Comparison of ENCODE assay signal across 9 cellular contexts in the genomic region with DNA sequence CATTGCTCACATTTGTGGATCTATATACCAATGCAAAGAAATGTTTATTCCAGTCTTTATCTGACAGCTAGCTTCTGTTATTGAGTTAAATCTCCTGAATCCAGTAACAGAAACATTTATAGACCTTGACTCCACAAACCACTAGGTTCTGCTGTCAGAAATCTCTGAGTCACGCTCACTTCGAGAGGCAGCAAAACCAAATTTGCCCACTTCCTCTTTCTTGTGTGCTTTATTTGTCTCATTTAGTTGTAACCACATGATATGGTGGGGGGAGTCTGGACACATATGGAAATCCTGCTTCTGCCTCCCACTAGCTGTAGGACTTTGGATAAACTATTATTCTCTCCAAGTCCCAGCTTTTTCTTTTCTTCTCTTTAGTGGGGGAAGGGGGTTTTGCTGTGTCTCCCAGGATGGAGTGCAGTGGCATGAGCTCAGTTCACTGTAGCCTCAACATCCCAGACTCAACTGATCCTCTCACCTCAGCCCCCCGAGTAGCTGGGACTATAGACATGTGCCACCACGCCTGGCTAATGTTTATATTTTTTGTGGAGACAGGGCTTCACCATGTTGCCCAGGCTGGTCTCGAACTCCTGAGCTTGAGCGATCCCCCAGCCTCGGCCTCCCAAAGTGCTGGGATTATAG. TPM values are rescaled to one million over a fixed set of nuclear protein-coding genes. Genes with fewer than 3 reads are reported as not detected.
DNase-seq lines count a peak whose midpoint lies in the region; ATAC-seq lines count a peak whose summit lies in the region.
"Had no signal": no experiment of that assay in that cellular context is flagged by ENCODE, and none has a peak within 500 bp of the region (broad histone marks: within the 10 kb centered on the region; RNA-seq: fewer than 3 reads in every experiment).

No MANE protein-coding gene starts in this region.

- no peak overlapping the region for H3K27ac Mint-ChIP-seq in T-helper 17 cell
- peak overlapping the region in 1 of 8 donors; percentile 8 for H3K27ac Mint-ChIP-seq in CD8-positive, alpha-beta memory T cell

- H3K27me3 Mint-ChIP-seq in T-helper 17 cell, result no peaks in the 10 kb centered on the region
- H3K27me3 Mint-ChIP-seq in CD8-positive, alpha-beta memory T cell, result no peaks in the 10 kb centered on the region

- H3K9me3 ChIP-seq in T-helper 17 cell (ENCODE audit: control insufficient read depth, low read length, poor library complexity, severe bottlenecking), result no peaks in the 10 kb centered on the region
- H3K9me3 ChIP-seq in CD8-positive, alpha-beta memory T cell (ENCODE audit: low read length), result no peaks in the 10 kb centered on the region

- peaks cover 9% of the 10 kb centered on the region for H3K4me1 Mint-ChIP-seq in T-helper 17 cell
- peaks cover 7 to 16% (median 13%) of the 10 kb centered on the region in 3 donors for H3K4me1 Mint-ChIP-seq in CD8-positive, alpha-beta memory T cell

- H3K9me3 Mint-ChIP-seq in CD8-positive, alpha-beta memory T cell, result no peaks in the 10 kb centered on the region

- no peaks in the 10 kb centered on the region for H3K36me3 ChIP-seq in CD8-positive, alpha-beta memory T cell (ENCODE audit: insufficient read depth, low read length)
- H3K36me3 ChIP-seq: heart right ventricle had no signal

- H3K4me3 Mint-ChIP-seq in T-helper 17 cell, result no peak overlapping the region
- no peak overlapping the region for H3K4me3 Mint-ChIP-seq in CD8-positive, alpha-beta memory T cell

- intact Hi-C loops in Right ventricle myocardium superior (cut with DNase I), result no loop called here

- peak; percentile 86 for DNase-seq in GDM1 (lab: John Stamatoyannopoulos, UW)
- no peak for DNase-seq in T-helper 17 cell
- DNase-seq in kidney tubule cell (ENCODE audit: low spot score), result peak; percentile 83
- DNase-seq in CD8-positive, alpha-beta memory T cell, result no peak
- DNase-seq in Right ventricle myocardium superior, result no peak
- DNase-seq in NCI-H1930 (lab: John Stamatoyannopoulos, UW), result no peak
- DNase-seq: heart right ventricle had no signal

- CTCF ChIA-PET in CD8-positive, alpha-beta memory T cell (lab: Charles Lee), result no interaction called here

- H3K36me3 Mint-ChIP-seq in T-helper 17 cell (ENCODE audit: low read depth), result no peaks in the 10 kb centered on the region
- peaks cover 0 to 2% (median 0%) of the 10 kb centered on the region in 3 donors for H3K36me3 Mint-ChIP-seq in CD8-positive, alpha-beta memory T cell

- no peak overlapping the region for H3K4me3 ChIP-seq in CD8-positive, alpha-beta memory T cell (ENCODE audit: low read length)
- H3K4me3 ChIP-seq: heart right ventricle had no signal

- POLR2A ChIA-PET in CD8-positive, alpha-beta memory T cell (lab: Charles Lee), result no interaction called here

- H3K27ac ChIP-seq in CD8-positive, alpha-beta memory T cell (ENCODE audit: low read depth, low read length), result no peak overlapping the region

- peaks cover 8% of the 10 kb centered on the region for H3K4me1 ChIP-seq in CD8-positive, alpha-beta memory T cell (ENCODE audit: insufficient read depth, low read length)

- ATAC-seq in GM19438 (IDR thresholded peaks at IDR 0.05; ENCODE audit: low read depth, unreplicated experiment) (peak; percentile 86), HG03342 (IDR thresholded peaks at IDR 0.05; ENCODE audit: unreplicated experiment) (peak; percentile 93), T-helper 17 cell (peak; percentile 60), Right ventricle myocardium superior (ENCODE audit: poor library complexity) (no peak)

- no peaks in the 10 kb centered on the region for H3K27me3 ChIP-seq in CD8-positive, alpha-beta memory T cell (ENCODE audit: insufficient read depth, low read length, poor library complexity, severe bottlenecking)
- H3K27me3 ChIP-seq: heart right ventricle had no signal

RNA-seq across cellular contexts. Expression of a gene that starts 54.4 kb away (rescaled TPM):
- total RNA-seq in T-helper 17 cell (10 to 100 TPM; 50.4 to 63.1 TPM), Right ventricle myocardium superior (1.3 TPM)
- 10 to 100 TPM; 17.7 to 19.2 TPM for total RNA-seq in CD8-positive, alpha-beta memory T cell
- 57.8 TPM for polyA plus RNA-seq in CD8-positive, alpha-beta memory T cell

Comparison
In these comparisons a context has a peak if more than half of its experiments do, and no peak if none do; other contexts are left out.
1. DNase-seq: peak in GDM1 (single experiment) and kidney tubule cell (single experiment); none in T-helper 17 cell (0 of 3), CD8-positive, alpha-beta memory T cell (0 of 5), Right ventricle myocardium superior (single experiment) and NCI-H1930 (0 of 2).